In genomic region chr3:56012732-56013131, GRCh38 we compare ENCODE assay signal across 23 cellular contexts.
DNase-seq lines count a peak whose midpoint lies in the region; ATAC-seq and TF ChIP-seq lines count a peak whose summit lies in the region.
"Had no signal": no experiment of that assay in that cellular context is flagged by ENCODE, and none has a peak within 500 bp of the region (broad histone marks: within the 10 kb centered on the region; RNA-seq: fewer than 3 reads in every experiment).

No MANE protein-coding gene starts in this region.

- no peaks in the 10 kb centered on the region for H3K9me3 Mint-ChIP-seq in Caco-2 (ENCODE audit: unreplicated experiment)

- no peak overlapping the region for H3K4me3 ChIP-seq in Caco-2 (ENCODE audit: low read depth, low read length)
- H3K4me3 ChIP-seq: A549; BLaER1 treated with 17β-estradiol and CSF1 and Interleukin-3, amounts not matched to agents 10 nM and 100 nM; SJCRH30 had no signal

- no peaks in the 10 kb centered on the region for H3K9me3 ChIP-seq in Caco-2
- H3K9me3 ChIP-seq: A549; BLaER1 treated with 17β-estradiol and CSF1 and Interleukin-3, amounts not matched to agents 10 nM and 100 nM; SJCRH30 had no signal

- peaks cover 12% of the 10 kb centered on the region; the same call in 1 of the 2 replicates for H3K4me1 ChIP-seq in Caco-2
- H3K4me1 ChIP-seq: A549; BLaER1 treated with 17β-estradiol and CSF1 and Interleukin-3, amounts not matched to agents 10 nM and 100 nM; SJCRH30 had no signal

- CTCF ChIA-PET in Caco-2 (lab: Charles Lee), result interaction anchor here (0.9 kb wide), 1 partner anchor 29 kb away, joined by 3 read pairs; no protein-coding TSS in a partner anchor

- peak; percentile 68 for DNase-seq in NCI-H1048 (lab: John Stamatoyannopoulos, UW)
- peak; percentile 46 for DNase-seq in NCI-H526 treated with DMSO at 0.1 percent for 48 hours (lab: John Stamatoyannopoulos, UW)
- peak; percentile 44 for DNase-seq in astrocyte of the hippocampus (ENCODE audit: low read depth, low spot score)
- peak; percentile 35 for DNase-seq in left kidney (ENCODE audit: low read depth, low spot score)
- DNase-seq in activated CD4-positive, alpha-beta T cell treated with anti-CD3 and anti-CD28 coated beads for 48 hours, result no peak
- no peak for DNase-seq in Caco-2
- DNase-seq: AML-193; CD4-positive, alpha-beta T cell; DMS79 treated with DMSO at 0.1 percent for 48 hours; GF-D8; NCI-H1092 treated with DMSO at 0.1 percent for 48 hours; NCI-H1436 treated with DMSO at 0.1 percent for 48 hours; NCI-H187 treated with DMSO at 0.1 percent for 48 hours; NCI-H2107; NCI-H446 treated with DMSO at 0.1 percent for 48 hours; NCI-H69; PC-3; SJCRH30; T-helper 1 cell had no signal

- H3K4me1 Mint-ChIP-seq in Caco-2 (ENCODE audit: low read depth, unreplicated experiment), result peaks cover 8% of the 10 kb centered on the region

- H3K4me3 Mint-ChIP-seq in Caco-2 (ENCODE audit: unreplicated experiment), result no peak overlapping the region
- H3K4me3 Mint-ChIP-seq: CD4-positive, alpha-beta T cell had no signal

- H3K36me3 ChIP-seq in Caco-2 (ENCODE audit: control insufficient read depth, insufficient read depth, low read length), result no peaks in the 10 kb centered on the region
- H3K36me3 ChIP-seq: BLaER1 treated with 17β-estradiol and CSF1 and Interleukin-3, amounts not matched to agents 10 nM and 100 nM; SJCRH30 had no signal

- no peaks in the 10 kb centered on the region for H3K27me3 ChIP-seq in Caco-2 (replicated peaks; ENCODE audit: control insufficient read depth, insufficient read depth, low read length)
- H3K27me3 ChIP-seq: BLaER1 treated with 17β-estradiol and CSF1 and Interleukin-3, amounts not matched to agents 10 nM and 100 nM; SJCRH30 had no signal

- no peak overlapping the region for H3K27ac Mint-ChIP-seq in Caco-2 (ENCODE audit: unreplicated experiment)
- H3K27ac Mint-ChIP-seq: CD4-positive, alpha-beta T cell had no signal

- TF ChIP-seq CTCF in Caco-2 (IDR thresholded peaks at IDR 0.05; ENCODE audit: insufficient read depth in 1 of 2, low read depth in 1 of 2, low read length in 1 of 2, severe bottlenecking in 1 of 2, unreplicated experiment in 1 of 2), result no peak

- ATAC-seq in HG03439 (IDR thresholded peaks at IDR 0.05; ENCODE audit: unreplicated experiment) (no peak), GM21390 (IDR thresholded peaks at IDR 0.05; ENCODE audit: unreplicated experiment) (no peak)
- ATAC-seq: A549, PC-3 had no signal

- no TSS peak for BruUV-seq in Caco-2 (replicated peaks; lab: Mats Ljungman, UMichigan)

- no peaks in the 10 kb centered on the region for H3K36me3 Mint-ChIP-seq in Caco-2 (ENCODE audit: insufficient read depth, unreplicated experiment)

- H3K27me3 Mint-ChIP-seq in Caco-2 (ENCODE audit: insufficient read depth, unreplicated experiment), result no peaks in the 10 kb centered on the region
- H3K27me3 Mint-ChIP-seq: CD4-positive, alpha-beta T cell had no signal

- intact Hi-C loops in Caco-2 (cut with micrococcal nuclease; ENCODE audit: unreplicated experiment), result no loop called here

- POLR2A ChIA-PET in Caco-2 (lab: Charles Lee), result no interaction called here

Comparison
In these comparisons a context has a peak if more than half of its experiments do, and no peak if none do; other contexts are left out.
1. DNase-seq: peak in NCI-H1048 (single experiment), NCI-H526 treated with DMSO at 0.1 percent for 48 hours (single experiment), astrocyte of the hippocampus (single experiment) and left kidney (single experiment); none in activated CD4-positive, alpha-beta T cell treated with anti-CD3 and anti-CD28 coated beads for 48 hours (single experiment) and Caco-2 (0 of 2).